ENCODE assay signal across 1 cellular context in genomic region chr12:54280401-54281260, GRCh38.
TF ChIP-seq lines count a peak whose summit lies in the region.

Gene HNRNPA1, plus strand, starts transcription at chr12:54280726. Its CDS starts 82 bp downstream, at chr12:54280808.

TF ChIP-seq in HepG2, 621 proteins besides CTCF, POLR2A, EP300 and RAD21 (continued from another document and continues in another):
- TF ChIP-seq HOXA3 (CRISPR knock-in tag; IDR thresholded peaks at IDR 0.05), result peak; percentile 75
- peak; percentile 98 for TF ChIP-seq ZFX (CRISPR knock-in tag; IDR thresholded peaks at IDR 0.05; ENCODE audit: low read depth)
- TF ChIP-seq ZNF703 (CRISPR knock-in tag; IDR thresholded peaks at IDR 0.05; ENCODE audit: borderline replicate concordance), result no peak
- TF ChIP-seq ONECUT2 (CRISPR knock-in tag; IDR thresholded peaks at IDR 0.05), result peak; percentile 21; the same call in 1 of the 2 replicates
- no peak for TF ChIP-seq RERE (CRISPR knock-in tag; IDR thresholded peaks at IDR 0.05; ENCODE audit: low read depth)
- peak; percentile 22; the same call in 1 of the 2 replicates for TF ChIP-seq ZNF337 (CRISPR knock-in tag; IDR thresholded peaks at IDR 0.05; ENCODE audit: borderline replicate concordance, low read depth)
- no peak for TF ChIP-seq NONO (IDR thresholded peaks at IDR 0.05)
- peak; percentile 77 for TF ChIP-seq NONO (CRISPR knock-in tag; conservative IDR thresholded peaks at IDR 0.05)
- peak; percentile 95; the same call in 1 of the 2 replicates for TF ChIP-seq ZNF737 (CRISPR knock-in tag; IDR thresholded peaks at IDR 0.05; ENCODE audit: borderline replicate concordance)
- TF ChIP-seq HCFC1 (IDR thresholded peaks at IDR 0.05; ENCODE audit: low read depth, low read length), result no peak; the same call in 1 of the 2 replicates
- TF ChIP-seq MYNN (CRISPR knock-in tag; IDR thresholded peaks at IDR 0.05; ENCODE audit: low read depth), result no peak
- peak; percentile 54; the same call in 1 of the 2 replicates for TF ChIP-seq HNF4G (IDR thresholded peaks at IDR 0.05; ENCODE audit: borderline replicate concordance, low read depth, low read length)
- TF ChIP-seq HNF4G (CRISPR knock-in tag; IDR thresholded peaks at IDR 0.05; ENCODE audit: borderline replicate concordance, low read depth), result no peak
- TF ChIP-seq ZBTB49 (CRISPR knock-in tag; IDR thresholded peaks at IDR 0.05; ENCODE audit: borderline replicate concordance), result no peak; the same call in 1 of the 2 replicates
- peak; percentile 92; the same call in 1 of the 2 replicates for TF ChIP-seq ZNF138 (CRISPR knock-in tag; IDR thresholded peaks at IDR 0.05; ENCODE audit: low read depth)
- peak; percentile 92; the same call in 1 of the 2 replicates for TF ChIP-seq FLYWCH1 (CRISPR knock-in tag; IDR thresholded peaks at IDR 0.05)
- peak; percentile 76 for TF ChIP-seq YEATS2 (CRISPR knock-in tag; IDR thresholded peaks at IDR 0.05; ENCODE audit: borderline replicate concordance)
- peak; percentile 47; the same call in 1 of the 2 replicates for TF ChIP-seq HOXA5 (CRISPR knock-in tag; IDR thresholded peaks at IDR 0.05)
- peak; percentile 86; the same call in 1 of the 2 replicates for TF ChIP-seq ZNF674 (CRISPR knock-in tag; IDR thresholded peaks at IDR 0.05; ENCODE audit: low read depth)
- TF ChIP-seq HMG20A (CRISPR knock-in tag; IDR thresholded peaks at IDR 0.05; ENCODE audit: borderline replicate concordance), result 0 out of 2 replicates have a peak, but pooled peaks have one; percentile 18
- TF ChIP-seq SMAD1 (CRISPR knock-in tag; IDR thresholded peaks at IDR 0.05; ENCODE audit: borderline replicate concordance, low read depth), result peak; percentile 67; the same call in 1 of the 2 replicates
- TF ChIP-seq ZBTB26 (CRISPR knock-in tag; IDR thresholded peaks at IDR 0.05; ENCODE audit: borderline replicate concordance), result 0 out of 2 replicates have a peak, but pooled peaks have one; percentile 69
- 0 out of 2 replicates have a peak, but pooled peaks have one; percentile 29 for TF ChIP-seq ARID3A (IDR thresholded peaks at IDR 0.05; ENCODE audit: low read depth, low read length)
- TF ChIP-seq ZMYM4 (CRISPR knock-in tag; IDR thresholded peaks at IDR 0.05), result no peak; the same call in 1 of the 2 replicates
- TF ChIP-seq ZNF234 (CRISPR knock-in tag; conservative IDR thresholded peaks at IDR 0.05), result 0 out of 2 replicates have a peak, but pooled peaks have one; percentile 4
- no peak for TF ChIP-seq XRCC5 (optimal IDR thresholded peaks at IDR 0.05; ENCODE audit: low read length)
- TF ChIP-seq ZNF780A (CRISPR knock-in tag; IDR thresholded peaks at IDR 0.05), result peak; percentile 66; the same call in 1 of the 2 replicates
- TF ChIP-seq ZMAT5 (CRISPR knock-in tag; IDR thresholded peaks at IDR 0.05; ENCODE audit: borderline replicate concordance, low read depth), result no peak
- TF ChIP-seq GATA4 (IDR thresholded peaks at IDR 0.05; ENCODE audit: borderline replicate concordance, low read depth), result no peak; the same call in 1 of the 2 replicates
- 0 out of 2 replicates have a peak, but pooled peaks have one; percentile 31 for TF ChIP-seq HNRNPL (IDR thresholded peaks at IDR 0.05; ENCODE audit: low read depth, low read length)
- TF ChIP-seq ZNF225 (CRISPR knock-in tag; IDR thresholded peaks at IDR 0.05), result 0 out of 2 replicates have a peak, but pooled peaks have one; percentile 47
- peak; percentile 99 for TF ChIP-seq YEATS4 (CRISPR knock-in tag; IDR thresholded peaks at IDR 0.05; ENCODE audit: borderline replicate concordance)
- 0 out of 2 replicates have a peak, but pooled peaks have one; percentile 79 for TF ChIP-seq THAP8 (CRISPR knock-in tag; IDR thresholded peaks at IDR 0.05; ENCODE audit: borderline replicate concordance)
- 0 out of 2 replicates have a peak, but pooled peaks have one; percentile 52 for TF ChIP-seq ATF7 (IDR thresholded peaks at IDR 0.05)
- no peak for TF ChIP-seq ATF7 (CRISPR knock-in tag; IDR thresholded peaks at IDR 0.05)
- TF ChIP-seq ZNF652 (CRISPR knock-in tag; IDR thresholded peaks at IDR 0.05; ENCODE audit: borderline replicate concordance, low read depth), result no peak
- TF ChIP-seq SAFB2 (CRISPR knock-in tag; IDR thresholded peaks at IDR 0.05; ENCODE audit: borderline replicate concordance, low read depth), result peak; percentile 50; the same call in 1 of the 2 replicates
- TF ChIP-seq CBX5 (CRISPR knock-in tag; IDR thresholded peaks at IDR 0.05; ENCODE audit: borderline replicate concordance), result no peak
- peak; percentile 75 for TF ChIP-seq ZFP90 (CRISPR knock-in tag; IDR thresholded peaks at IDR 0.05; ENCODE audit: borderline replicate concordance)
- TF ChIP-seq SSRP1 (CRISPR knock-in tag; IDR thresholded peaks at IDR 0.05), result peak; percentile 93
- TF ChIP-seq ZBTB38 (CRISPR knock-in tag; IDR thresholded peaks at IDR 0.05), result peak; percentile 60
- TF ChIP-seq ZNF335 (CRISPR knock-in tag; IDR thresholded peaks at IDR 0.05), result no peak
- TF ChIP-seq UBTF (CRISPR knock-in tag; IDR thresholded peaks at IDR 0.05), result peak; percentile 54
- peak; percentile 8; the same call in 1 of the 2 replicates for TF ChIP-seq ARID2 (CRISPR knock-in tag; IDR thresholded peaks at IDR 0.05; ENCODE audit: borderline replicate concordance)
- TF ChIP-seq ZNF256 (CRISPR knock-in tag; conservative IDR thresholded peaks at IDR 0.05), result peak; percentile 42; the same call in 1 of the 2 replicates
- no peak; the same call in 1 of the 2 replicates for TF ChIP-seq MXD3 (CRISPR knock-in tag; IDR thresholded peaks at IDR 0.05)
- peak; percentile 68 for TF ChIP-seq SAP130 (CRISPR knock-in tag; IDR thresholded peaks at IDR 0.05; ENCODE audit: low read depth)
- peak; percentile 9; the same call in 1 of the 2 replicates for TF ChIP-seq ZNF614 (CRISPR knock-in tag; IDR thresholded peaks at IDR 0.05; ENCODE audit: borderline replicate concordance)
- TF ChIP-seq ZNF501 (CRISPR knock-in tag; IDR thresholded peaks at IDR 0.05), result peak; percentile 68
